ENCODE assay signal across 19 cellular contexts in genomic region chr3:106392905-106393304, GRCh38.
A peak's percentile ranks its signal among the peaks of the same experiment; 100 is the strongest.
DNase-seq lines count a peak whose midpoint lies in the region; ATAC-seq, FAIRE-seq and TF ChIP-seq lines count a peak whose summit lies in the region.
"Had no signal": no experiment of that assay in that cellular context is flagged by ENCODE, and none has a peak within 500 bp of the region (broad histone marks: within the 10 kb centered on the region; RNA-seq: fewer than 3 reads in every experiment).

No MANE protein-coding gene starts in this region.

- no peak overlapping the region for H3K4me3 ChIP-seq in astrocyte (ENCODE audit: insufficient read depth, low read depth, low read length)
- H3K4me3 ChIP-seq: HAP-1 had no signal

- no peak overlapping the region for H3K4me2 ChIP-seq in astrocyte (ENCODE audit: low read length)

- H3K79me2 ChIP-seq in astrocyte (ENCODE audit: insufficient read depth, low read length) = no peaks in the 10 kb centered on the region

- H3K27me3 Mint-ChIP-seq in astrocyte (ENCODE audit: low read depth, unreplicated experiment) = peaks cover 1% of the 10 kb centered on the region
- H3K27me3 Mint-ChIP-seq: B cell had no signal

- no peak overlapping the region for H3K9ac ChIP-seq in astrocyte (ENCODE audit: low read length)

- H3K4me1 ChIP-seq in astrocyte (ENCODE audit: insufficient read depth, low read length) = no peaks in the 10 kb centered on the region
- H3K4me1 ChIP-seq: HAP-1 had no signal

- no peak for ATAC-seq in left lobe of liver

- H3K27ac ChIP-seq in astrocyte (ENCODE audit: low read depth, low read length) = no peak overlapping the region

- H3K9me3 Mint-ChIP-seq in astrocyte (ENCODE audit: unreplicated experiment) = no peaks in the 10 kb centered on the region
- H3K9me3 Mint-ChIP-seq: CD4-positive, CD25-positive, alpha-beta regulatory T cell had no signal

- peaks cover 2% of the 10 kb centered on the region for H3K4me1 Mint-ChIP-seq in astrocyte (ENCODE audit: low read depth, unreplicated experiment)
- H3K4me1 Mint-ChIP-seq: CD4-positive, CD25-positive, alpha-beta regulatory T cell had no signal

- H3K9me3 ChIP-seq in astrocyte (ENCODE audit: insufficient read depth, low read depth, low read length) = no peaks in the 10 kb centered on the region
- H3K9me3 ChIP-seq: HAP-1 had no signal

- H3K4me3 Mint-ChIP-seq in astrocyte (ENCODE audit: unreplicated experiment) = no peak overlapping the region
- H3K4me3 Mint-ChIP-seq: B cell; CD4-positive, CD25-positive, alpha-beta regulatory T cell had no signal

- no peaks in the 10 kb centered on the region for H3K36me3 Mint-ChIP-seq in astrocyte (ENCODE audit: low read depth, unreplicated experiment)
- H3K36me3 Mint-ChIP-seq: CD4-positive, CD25-positive, alpha-beta regulatory T cell had no signal

- DNase-seq in GM04504 (ENCODE audit: low read depth) (peak; percentile 21), astrocyte (ENCODE audit: low read depth) (peak; percentile 49), fibroblast of peridontal ligament (ENCODE audit: extremely low read depth) (peak; percentile 70), stromal cell of bone marrow (ENCODE audit: low read depth) (peak; percentile 21), COR-L47 (lab: John Stamatoyannopoulos, UW) (no peak), posterior cingulate gyrus (no peak), left lobe of liver (ENCODE audit: low spot score) (no peak)
- DNase-seq: CD4-positive, CD25-positive, alpha-beta regulatory T cell; DMS53; MV-4-11; NCI-H1417 treated with DMSO at 0.1 percent for 48 hours; NCI-H1930; NCI-H2171; NCI-H446 treated with DMSO at 0.1 percent for 48 hours; NK-92 treated with Interleukin-12 subunit alpha and Interleukin-12 subunit beta, amount 100 ng/mL, for 24 hours; SHP77 treated with DMSO at 0.1 percent for 48 hours had no signal

- no peaks in the 10 kb centered on the region for H4K20me1 ChIP-seq in astrocyte (ENCODE audit: insufficient read depth, low read length)

- no peak overlapping the region for H3K27ac Mint-ChIP-seq in astrocyte (ENCODE audit: unreplicated experiment)
- H3K27ac Mint-ChIP-seq: B cell; CD4-positive, CD25-positive, alpha-beta regulatory T cell had no signal

- H3K27me3 ChIP-seq in astrocyte (ENCODE audit: insufficient read depth, low read length) = no peaks in the 10 kb centered on the region

- no peaks in the 10 kb centered on the region for H3K36me3 ChIP-seq in astrocyte (ENCODE audit: insufficient read depth, low read length)
- H3K36me3 ChIP-seq: HAP-1 had no signal

- no peak for FAIRE-seq in astrocyte (lab: Jason Lieb, UNC)
- FAIRE-seq: HTR-8/SVneo had no signal

- no peak overlapping the region for H2AFZ ChIP-seq in astrocyte (ENCODE audit: low read depth, low read length)

- intact Hi-C loops in posterior cingulate gyrus (cut with DNase I) = no loop called here

- TF ChIP-seq CTCF in astrocyte (IDR thresholded peaks at IDR 0.05; ENCODE audit: insufficient read depth, low read depth, low read length) = no peak

Comparison
In these comparisons a context has a peak if more than half of its experiments do, and no peak if none do; other contexts are left out.
1. DNase-seq: peak in GM04504 (single experiment), astrocyte (single experiment), fibroblast of peridontal ligament (single experiment) and stromal cell of bone marrow (single experiment); none in COR-L47 (single experiment), posterior cingulate gyrus (0 of 10) and left lobe of liver (single experiment).